In genomic region chr19:40398417-40399056, GRCh38 we compare ENCODE assay signal across 1 cellular context.
TF ChIP-seq lines count a peak whose summit lies in the region.

No MANE protein-coding gene starts in this region.

TF ChIP-seq in K562, 482 proteins besides CTCF, POLR2A, EP300 and RAD21 (continued from another document):
- TF ChIP-seq TBL1XR1 (IDR thresholded peaks at IDR 0.05; ENCODE audit: low read length in 2 of 2) (no peak), TOE1 (IDR thresholded peaks at IDR 0.05; ENCODE audit: borderline replicate concordance) (no peak), TOE1 (CRISPR knock-in tag; IDR thresholded peaks at IDR 0.05; ENCODE audit: borderline replicate concordance, low read depth) (no peak), SRSF9 (IDR thresholded peaks at IDR 0.05; ENCODE audit: borderline replicate concordance, low read depth, low read length) (no peak), E2F1 (CRISPR knock-in tag; IDR thresholded peaks at IDR 0.05) (no peak), ZC3H11A (IDR thresholded peaks at IDR 0.05; ENCODE audit: low read depth, low read length) (no peak), MAFG (tag; conservative IDR thresholded peaks at IDR 0.05) (no peak), TRIM28 (IDR thresholded peaks at IDR 0.05) (no peak), HDAC1 (IDR thresholded peaks at IDR 0.05) (no peak)
